8 cellular contexts compared by ENCODE assay signal in the genomic region with DNA sequence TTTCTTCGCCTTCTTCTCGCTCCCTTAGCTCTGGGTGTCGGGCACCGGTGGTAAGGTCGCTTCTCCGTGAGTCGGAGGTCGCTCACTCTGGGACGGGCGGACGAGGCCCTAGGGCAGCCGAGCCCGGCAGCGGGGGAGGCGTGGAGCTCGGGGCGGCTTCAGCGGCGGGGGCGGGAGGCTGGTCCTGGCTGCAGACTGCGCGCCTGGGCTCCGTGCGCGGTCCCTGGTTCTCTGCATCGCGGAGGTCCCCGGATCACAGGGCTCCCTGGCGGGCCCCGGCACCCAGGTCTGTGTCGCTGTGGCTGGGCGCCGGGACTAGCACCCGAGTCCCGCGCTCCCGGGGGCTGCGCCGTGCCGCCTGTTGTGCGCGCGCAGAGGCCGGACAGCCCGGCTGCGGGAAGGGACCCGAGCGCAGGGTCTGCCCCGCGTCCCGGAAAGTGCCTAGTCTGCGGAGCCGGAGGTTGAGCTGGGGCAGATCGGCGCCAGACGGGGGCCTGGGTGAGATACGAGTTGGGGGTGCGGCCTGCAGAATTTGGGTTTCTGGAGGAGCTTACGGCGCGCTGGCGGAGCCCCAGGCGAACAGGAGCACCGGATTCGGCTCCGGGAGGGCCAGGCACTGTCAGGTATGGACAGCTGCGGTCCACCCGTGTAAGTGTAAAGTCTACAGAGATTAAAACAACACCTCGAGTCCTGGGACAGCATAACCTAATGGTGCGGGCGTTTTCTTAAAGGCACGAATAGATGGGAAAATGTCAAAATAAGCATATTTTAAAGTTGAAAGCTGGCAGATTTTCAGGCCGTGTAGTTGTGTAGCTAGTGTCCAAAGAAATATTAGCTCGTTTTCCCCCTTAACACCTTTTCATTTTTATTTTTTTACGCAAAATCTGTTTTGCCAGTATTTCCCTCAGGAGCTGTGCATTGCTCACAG. TPM values are rescaled to one million over a fixed set of nuclear protein-coding genes. Genes with fewer than 3 reads are reported as not detected.
DNase-seq lines count a peak whose midpoint lies in the region; ATAC-seq and TF ChIP-seq lines count a peak whose summit lies in the region.

No MANE protein-coding gene starts in this region.

- peak overlapping the region; percentile 84 for H3K4me3 ChIP-seq in MM.1S (ENCODE audit: low read length)

- H4K20me1 ChIP-seq in MM.1S (ENCODE audit: insufficient read depth, low read length): no peaks in the 10 kb centered on the region

- H2AFZ ChIP-seq in MM.1S (ENCODE audit: low read length): peak overlapping the region; percentile 58

- H3K27me3 ChIP-seq in MM.1S (replicated peaks; ENCODE audit: insufficient read depth, low read length): no peaks in the 10 kb centered on the region

- H3K27ac Mint-ChIP-seq in activated naive CD4-positive, alpha-beta T cell treated with anti-CD3 and anti-CD28 coated beads, Interleukin-2, amount 50 U/mL, for 72 hours: peak overlapping the region in 1 of 2 donors; percentile 21
- H3K27ac Mint-ChIP-seq in progenitor cell of endocrine pancreas: peak overlapping the region; percentile 91

- H3F3A ChIP-seq in MM.1S (ENCODE audit: insufficient read depth, low read length): peaks cover 4% of the 10 kb centered on the region; the same call in 1 of the 2 replicates

- H3K27ac ChIP-seq in MM.1S (ENCODE audit: low read length): peak overlapping the region; percentile 52; the same call in 1 of the 2 replicates

- H3K79me2 ChIP-seq in MM.1S (ENCODE audit: low read length): peaks cover 74% of the 10 kb centered on the region

- H3K36me3 Mint-ChIP-seq in activated naive CD4-positive, alpha-beta T cell treated with anti-CD3 and anti-CD28 coated beads, Interleukin-2, amount 50 U/mL, for 72 hours: no peaks in the 10 kb centered on the region
- H3K36me3 Mint-ChIP-seq in progenitor cell of endocrine pancreas (ENCODE audit: insufficient read depth): peaks cover 2% of the 10 kb centered on the region

- intact Hi-C loops in left cardiac atrium (cut with DNase I): loop anchor here (5.0 to 10.0 kb wide), 3 partner anchors 122 to 370 kb away; no protein-coding TSS in a partner anchor

- DNase-seq in HCEC 1CT (peak; percentile 31), MM.1S (peak; percentile 27), left cardiac atrium (peak; percentile 59), progenitor cell of endocrine pancreas (ENCODE audit: low spot score, unreplicated experiment) (peak; percentile 42), NCI-H187 treated with DMSO at 0.1 percent for 48 hours (lab: John Stamatoyannopoulos, UW) (no peak), DMS153 (lab: John Stamatoyannopoulos, UW) (no peak)
- peak in 1 of 2 donors; percentile 75 for DNase-seq in activated naive CD4-positive, alpha-beta T cell treated with anti-CD3 and anti-CD28 coated beads, Interleukin-2, amount 50 U/mL, for 72 hours (ENCODE audit: low spot score in 2 of 2)

- no peaks in the 10 kb centered on the region for H3K9me3 Mint-ChIP-seq in activated naive CD4-positive, alpha-beta T cell treated with anti-CD3 and anti-CD28 coated beads, Interleukin-2, amount 50 U/mL, for 72 hours
- H3K9me3 Mint-ChIP-seq in progenitor cell of endocrine pancreas (ENCODE audit: low read depth): no peaks in the 10 kb centered on the region

- peak overlapping the region; percentile 63 for H3K9ac ChIP-seq in MM.1S (ENCODE audit: low read length)

- H3K27me3 Mint-ChIP-seq in progenitor cell of endocrine pancreas: no peaks in the 10 kb centered on the region

- H3K4me1 ChIP-seq in MM.1S (ENCODE audit: low read length): peaks cover 4% of the 10 kb centered on the region; the same call in 1 of the 2 replicates

- ATAC-seq in GM18508 (IDR thresholded peaks at IDR 0.05; ENCODE audit: insufficient read depth, unreplicated experiment): peak; percentile 22
- peak; percentile 38 to 62 for ATAC-seq in activated naive CD4-positive, alpha-beta T cell treated with anti-CD3 and anti-CD28 coated beads, Interleukin-2, amount 50 U/mL, for 72 hours
- peak; percentile 48 to 73 for ATAC-seq in left cardiac atrium

- H3K9me3 ChIP-seq in MM.1S (replicated peaks; ENCODE audit: insufficient read depth, low read length): no peaks in the 10 kb centered on the region

- H3K36me3 ChIP-seq in MM.1S (replicated peaks; ENCODE audit: insufficient read depth, low read length): no peaks in the 10 kb centered on the region

- peak overlapping the region; percentile 65 for H3K4me2 ChIP-seq in MM.1S (ENCODE audit: low read depth, low read length)

- peaks cover 23% of the 10 kb centered on the region for H3K4me1 Mint-ChIP-seq in progenitor cell of endocrine pancreas (ENCODE audit: low read depth)

- H3K4me3 Mint-ChIP-seq in progenitor cell of endocrine pancreas (ENCODE audit: low read depth): peak overlapping the region; percentile 85

- H3K9me2 ChIP-seq in MM.1S (replicated peaks; ENCODE audit: insufficient read depth, low read length): no peaks in the 10 kb centered on the region

- TF ChIP-seq CTCF in MM.1S (IDR thresholded peaks at IDR 0.05; ENCODE audit: low read length) (no peak), progenitor cell of endocrine pancreas (IDR thresholded peaks at IDR 0.05; ENCODE audit: unreplicated experiment) (peak; percentile 13)

RNA-seq across cellular contexts. Expression of gene FRMD6, which starts 0.7 kb away (rescaled TPM):
- total RNA-seq in activated naive CD4-positive, alpha-beta T cell treated with anti-CD3 and anti-CD28 coated beads, Interleukin-2, amount 50 U/mL, for 72 hours: 1 to 10 TPM; 6.3 to 6.5 TPM
- total RNA-seq in left cardiac atrium (10 to 100 TPM; 11.5 to 17.4 TPM), progenitor cell of endocrine pancreas (40.7 and 45.8 TPM in 2 replicates)

Comparison
In these comparisons a context has a peak if more than half of its experiments do, and no peak if none do; other contexts are left out.
1. DNase-seq: peak in HCEC 1CT (single experiment), MM.1S (single experiment), left cardiac atrium (single experiment) and progenitor cell of endocrine pancreas (single experiment); none in NCI-H187 treated with DMSO at 0.1 percent for 48 hours (single experiment) and DMS153 (single experiment).
2. Peak in every context shown above with its lines, with median percentiles within 50 percentile points of each other: ATAC-seq.